Comparison of ENCODE assay signal across 23 cellular contexts in genomic region chr12:14264777-14265176, GRCh38.
DNase-seq lines count a peak whose midpoint lies in the region; ATAC-seq and TF ChIP-seq lines count a peak whose summit lies in the region.
"Had no signal": no experiment of that assay in that cellular context is flagged by ENCODE, and none has a peak within 500 bp of the region (broad histone marks: within the 10 kb centered on the region; RNA-seq: fewer than 3 reads in every experiment).

No MANE protein-coding gene starts in this region.

- TF ChIP-seq POLR2A in esophagus muscularis mucosa (IDR thresholded peaks at IDR 0.05; ENCODE audit: low read depth): no peak

- TF ChIP-seq CTCF in CD4-positive, alpha-beta T cell (IDR thresholded peaks at IDR 0.05): no peak
- no peak for TF ChIP-seq CTCF in HL-60 (IDR thresholded peaks at IDR 0.05; ENCODE audit: insufficient read depth, low read length)
- peak; percentile 17 for TF ChIP-seq CTCF in foreskin keratinocyte (conservative IDR thresholded peaks at IDR 0.05)
- TF ChIP-seq CTCF in esophagus muscularis mucosa (IDR thresholded peaks at IDR 0.05): no peak

- H3K9me3 ChIP-seq in CD4-positive, alpha-beta T cell (ENCODE audit: control insufficient read depth, low read length): no peaks in the 10 kb centered on the region
- peaks cover 0 to 12% (median 5%) of the 10 kb centered on the region in 4 donors for H3K9me3 ChIP-seq in esophagus muscularis mucosa
- H3K9me3 ChIP-seq: body of pancreas, MG63, testis had no signal

- H3K4me1 ChIP-seq in foreskin keratinocyte: peaks cover 16% of the 10 kb centered on the region
- H3K4me1 ChIP-seq in esophagus muscularis mucosa: peaks cover 18 to 20% (median 18%) of the 10 kb centered on the region in 4 donors

- intact Hi-C loops in CD4-positive, alpha-beta T cell (cut with DNase I, micrococcal nuclease): no loop called here
- intact Hi-C loops in esophagus muscularis mucosa (cut with DNase I): no loop called here
- intact Hi-C loops in left cardiac atrium (cut with DNase I): no loop called here

- no peaks in the 10 kb centered on the region for H3K27me3 ChIP-seq in CD4-positive, alpha-beta T cell (ENCODE audit: control insufficient read depth, insufficient read depth, low read length)
- H3K27me3 ChIP-seq in HL-60 (ENCODE audit: insufficient read depth, poor library complexity, severe bottlenecking): no peaks in the 10 kb centered on the region
- no peaks in the 10 kb centered on the region for H3K27me3 ChIP-seq in foreskin keratinocyte
- H3K27me3 ChIP-seq in esophagus muscularis mucosa: no peaks in the 10 kb centered on the region
- H3K27me3 ChIP-seq: body of pancreas, MG63, testis had no signal

- H3K4me3 ChIP-seq in HL-60 (replicated peaks; ENCODE audit: insufficient read depth, low read length) (no peak overlapping the region), esophagus muscularis mucosa (no peak overlapping the region)
- H3K4me3 ChIP-seq: body of pancreas, MG63, PC-9, psoas muscle, testis had no signal

- no peak for ATAC-seq in CD4-positive, alpha-beta T cell (ENCODE audit: poor library complexity)
- ATAC-seq in foreskin keratinocyte: no peak
- ATAC-seq in GM18868 (IDR thresholded peaks at IDR 0.05; ENCODE audit: unreplicated experiment): no peak
- ATAC-seq in left cardiac atrium: no peak
- ATAC-seq: body of pancreas, HCT116, natural killer cell, psoas muscle, SK-N-SH treated with all-trans-retinoic acid at 6 μM for 48 hours had no signal

- H3K27ac Mint-ChIP-seq in CD4-positive, alpha-beta T cell: peak overlapping the region; percentile 15
- H3K27ac Mint-ChIP-seq: activated naive CD4-positive, alpha-beta T cell treated with anti-CD3 and anti-CD28 coated beads, Interleukin-2, amount 10 ng/mL, durations not matched to agents 7 days and 5 days had no signal

- 80% methylated on average over 3 of the region's 3 CpGs for WGBS in esophagus muscularis mucosa

- no peak overlapping the region for H3K27ac ChIP-seq in CD4-positive, alpha-beta T cell (ENCODE audit: low read depth, low read length)
- H3K27ac ChIP-seq in HL-60 (replicated peaks) (peak overlapping the region; percentile 30), foreskin keratinocyte (no peak overlapping the region), esophagus muscularis mucosa (replicated peaks in 1 of 4) (no peak overlapping the region)
- H3K27ac ChIP-seq: body of pancreas, PC-9, psoas muscle, testis had no signal

- H3K36me3 Mint-ChIP-seq in CD4-positive, alpha-beta T cell (ENCODE audit: low read depth): peaks cover 6% of the 10 kb centered on the region
- H3K36me3 Mint-ChIP-seq: natural killer cell had no signal

- H3K36me3 ChIP-seq in esophagus muscularis mucosa: no peaks in the 10 kb centered on the region
- H3K36me3 ChIP-seq: MG63 had no signal

- POLR2A ChIA-PET in CD4-positive, alpha-beta T cell (lab: Charles Lee): no interaction called here

- H3K4me1 Mint-ChIP-seq in CD4-positive, alpha-beta T cell (ENCODE audit: low read depth): peaks cover 17% of the 10 kb centered on the region

- H3K4me3 Mint-ChIP-seq in CD4-positive, alpha-beta T cell: no peak overlapping the region
- H3K4me3 Mint-ChIP-seq: activated naive CD4-positive, alpha-beta T cell treated with anti-CD3 and anti-CD28 coated beads, Interleukin-2, amount 10 ng/mL, durations not matched to agents 7 days and 5 days; natural killer cell had no signal

- TF ChIP-seq EP300 in esophagus muscularis mucosa (IDR thresholded peaks at IDR 0.05): no peak

- H3K27me3 Mint-ChIP-seq in CD4-positive, alpha-beta T cell: no peaks in the 10 kb centered on the region
- H3K27me3 Mint-ChIP-seq: activated naive CD4-positive, alpha-beta T cell treated with anti-CD3 and anti-CD28 coated beads, Interleukin-2, amount 10 ng/mL, durations not matched to agents 7 days and 5 days had no signal

- CTCF ChIA-PET in CD4-positive, alpha-beta T cell (lab: Charles Lee): no interaction called here

- H3K9me3 Mint-ChIP-seq in CD4-positive, alpha-beta T cell: peaks cover 4% of the 10 kb centered on the region
- H3K9me3 Mint-ChIP-seq: natural killer cell had no signal

- DNase-seq in CD4-positive, alpha-beta T cell: no peak
- peak; percentile 55 to 69 for DNase-seq in HL-60 (ENCODE audit: low read depth in 1 of 2, low spot score in 1 of 2)
- peak; percentile 86 for DNase-seq in SIG-M5 treated with dmso at 0.1 percent for 504 hours (lab: John Stamatoyannopoulos, UW; ENCODE audit: unreplicated experiment)
- peak in 1 of 2 donors; percentile 62 for DNase-seq in foreskin keratinocyte
- no peak for DNase-seq in esophagus muscularis mucosa (ENCODE audit: extremely low spot score)
- no peak for DNase-seq in epidermal melanocyte (ENCODE audit: insufficient read length, low spot score)
- no peak for DNase-seq in left cardiac atrium
- DNase-seq: activated naive CD4-positive, alpha-beta T cell treated with anti-CD3 and anti-CD28 coated beads, Interleukin-2, amount 10 ng/mL, durations not matched to agents 7 days and 5 days; body of pancreas; cortex of kidney; MG63; natural killer cell; NCI-H2081; NCI-H524 treated with DMSO at 0.1 percent for 48 hours; PC-9; psoas muscle; small intestine; stimulated activated CD4-positive, alpha-beta T cell treated with anti-CD3 and anti-CD28 coated beads, Interleukin-4, amount 100 ng/mL, for 4 hours; stimulated activated CD8-positive, alpha-beta memory T cell treated with anti-CD3 and anti-CD28 coated beads, Interleukin-4, amount 100 ng/mL, for 48 hours; testis had no signal

Comparison
In these comparisons a context has a peak if more than half of its experiments do, and no peak if none do; other contexts are left out.
1. DNase-seq: peak in HL-60 (2 of 2) and SIG-M5 treated with dmso at 0.1 percent for 504 hours (single experiment); none in CD4-positive, alpha-beta T cell (0 of 10), esophagus muscularis mucosa (single experiment), epidermal melanocyte (single experiment) and left cardiac atrium (single experiment).